ENCODE assay signal across 8 cellular contexts in genomic region chr16:21820028-21820907, GRCh38. TPM values are rescaled to one million over a fixed set of nuclear protein-coding genes. Genes with fewer than 3 reads are reported as not detected.
DNase-seq lines count a peak whose midpoint lies in the region; TF ChIP-seq lines count a peak whose summit lies in the region.
"Not testable (repeated sequence)": the region's sequence is repeated elsewhere in the genome, so short reads cannot be mapped to it uniquely, and the experiment has no call there.

No MANE protein-coding gene starts in this region.

- not testable (repeated sequence) for H3F3A ChIP-seq in neural progenitor cell (ENCODE audit: low read depth)

- H3K27me3 ChIP-seq in H7 (ENCODE audit: control insufficient read depth, insufficient read depth, low read length); neural progenitor cell: not testable (repeated sequence)

- H3K36me3 Mint-ChIP-seq in neural progenitor cell: not testable (repeated sequence)

- H3K79me2 ChIP-seq in neural progenitor cell (ENCODE audit: low read depth): peaks cover 13% of the 10 kb centered on the region

- H3K4me3 Mint-ChIP-seq in neural progenitor cell: peak overlapping the region; percentile 92

- H3K9ac ChIP-seq in neural progenitor cell: peak overlapping the region; percentile 49

- H3K36me3 ChIP-seq in H7 (replicated peaks; ENCODE audit: control insufficient read depth, insufficient read depth, low read length); neural progenitor cell: not testable (repeated sequence)

- H3K9me3 Mint-ChIP-seq in neural progenitor cell: not testable (repeated sequence)

- H3K27me3 Mint-ChIP-seq in neural progenitor cell (ENCODE audit: insufficient read depth, low read depth): not testable (repeated sequence)

- not testable (repeated sequence) for H3K4me1 Mint-ChIP-seq in neural progenitor cell

- H2AFZ ChIP-seq in neural progenitor cell (replicated peaks): peak overlapping the region; percentile 90

- not testable (repeated sequence) for H3K4me1 ChIP-seq in neural progenitor cell

- not testable (repeated sequence) for H4K20me1 ChIP-seq in neural progenitor cell (ENCODE audit: low read depth)

- H3K4me3 ChIP-seq in H7 (ENCODE audit: insufficient read depth, low read depth, low read length) (peak overlapping the region; percentile 64), neural progenitor cell (peak overlapping the region; percentile 65)

- peak overlapping the region; percentile 68 for H3K4me2 ChIP-seq in neural progenitor cell

- not testable (repeated sequence) for H3K9me3 ChIP-seq in neural progenitor cell (ENCODE audit: low read depth)

- peak overlapping the region; percentile 98 for H3K27ac Mint-ChIP-seq in neural progenitor cell

- TF ChIP-seq CTCF in neural progenitor cell (IDR thresholded peaks at IDR 0.05): not testable (repeated sequence)

- H3K27ac ChIP-seq in neural progenitor cell: not testable (repeated sequence)

- DNase-seq in EL (peak; percentile 80), H7 (peak; percentile 57), LoVo (ENCODE audit: low spot score) (peak; percentile 75), SHP77 (lab: John Stamatoyannopoulos, UW) (peak; percentile 79 to 84), activated gamma-delta T cell treated with Interleukin-2 at 50 U/mL for 16 hours (peak; percentile 55), foreskin melanocyte (peak; percentile 68), neural progenitor cell (ENCODE audit: low spot score) (peak; percentile 86)
- peak; percentile 39 to 78 (median 62) for DNase-seq in stimulated activated naive CD4-positive, alpha-beta T cell (lab: John Stamatoyannopoulos, UW)

RNA-seq across cellular contexts. Expression of gene NPIPB4, which starts 37.3 kb away (rescaled TPM):
- 10.7 and 21.8 TPM in 2 replicates for total RNA-seq in H7 (2014; rRNA removed; shearing (Covaris generic))
- total RNA-seq in neural progenitor cell (ENCODE audit: low replicate concordance): 9.8 and 11.0 TPM in 2 replicates
